Comparison of ENCODE assay signal across 10 cellular contexts in genomic region chr3:102181202-102181920, GRCh38.
DNase-seq lines count a peak whose midpoint lies in the region; ATAC-seq, FAIRE-seq and TF ChIP-seq lines count a peak whose summit lies in the region.
"Had no signal": no experiment of that assay in that cellular context is flagged by ENCODE, and none has a peak within 500 bp of the region (broad histone marks: within the 10 kb centered on the region; RNA-seq: fewer than 3 reads in every experiment).

No MANE protein-coding gene starts in this region.

- H3K4me1 ChIP-seq in breast epithelium (peaks cover 0 to 12% of the 10 kb centered on the region in 2 donors), thyroid gland (peaks cover 35 to 50% of the 10 kb centered on the region in 2 donors)

- TF ChIP-seq POLR2A in breast epithelium (IDR thresholded peaks at IDR 0.05) (no peak), thyroid gland (IDR thresholded peaks at IDR 0.05) (no peak)

- H3K9me3 ChIP-seq in breast epithelium = no peaks in the 10 kb centered on the region
- no peaks in the 10 kb centered on the region for H3K9me3 ChIP-seq in thyroid gland

- no peak for FAIRE-seq in HTR-8/SVneo (lab: Jason Lieb, UNC)
- FAIRE-seq: K562 had no signal

- H3K36me3 ChIP-seq in breast epithelium (no peaks in the 10 kb centered on the region), thyroid gland (no peaks in the 10 kb centered on the region)

- 72 to 80% methylated on average over 3 of the region's 3 CpGs for WGBS in thyroid gland, 2 donors

- TF ChIP-seq CTCF in breast epithelium (IDR thresholded peaks at IDR 0.05) (no peak), thyroid gland (IDR thresholded peaks at IDR 0.05) (no peak)

- no peaks in the 10 kb centered on the region for H3K27me3 ChIP-seq in breast epithelium
- H3K27me3 ChIP-seq in thyroid gland = no peaks in the 10 kb centered on the region

- peak; percentile 43 for ATAC-seq in left colon
- no peak for ATAC-seq in HG02763 (IDR thresholded peaks at IDR 0.05; ENCODE audit: unreplicated experiment)
- ATAC-seq in HG03342 (IDR thresholded peaks at IDR 0.05; ENCODE audit: unreplicated experiment) = no peak
- ATAC-seq: K562 had no signal

- H3K4me3 ChIP-seq in breast epithelium (no peak overlapping the region), thyroid gland (replicated peaks in 1 of 3) (no peak overlapping the region)
- H3K4me3 ChIP-seq: K562 had no signal

- DNase-seq in HTR-8/SVneo (ENCODE audit: insufficient read length, low spot score) = peak; percentile 33
- no peak for DNase-seq in breast epithelium (ENCODE audit: low spot score in 2 of 2)
- DNase-seq in left colon = no peak
- peak; percentile 27 to 45 for DNase-seq in thyroid gland
- no peak for DNase-seq in NCI-H526 (lab: John Stamatoyannopoulos, UW)
- DNase-seq: activated CD4-positive, alpha-beta memory T cell treated with anti-CD3 and anti-CD28 coated beads, Interleukin-2, amount 10 ng/mL, durations not matched to agents 7 days and 5 days; effector CD4-positive, alpha-beta T cell had no signal

- intact Hi-C loops in breast epithelium (cut with DNase I; ENCODE audit: low total_unique reads) (no loop called here), left colon (cut with DNase I, micrococcal nuclease) (no loop called here), thyroid gland (cut with DNase I) (no loop called here)

- H3K27ac ChIP-seq in breast epithelium (peak overlapping the region; percentile 81 to 84), thyroid gland (peak overlapping the region; percentile 74 to 80 (median 79))

Comparison
In these comparisons a context has a peak if more than half of its experiments do, and no peak if none do; other contexts are left out.
1. DNase-seq: peak in HTR-8/SVneo (single experiment) and thyroid gland (2 of 2); none in breast epithelium (0 of 2), left colon (0 of 2) and NCI-H526 (0 of 2).